Comparison of ENCODE assay signal across 14 cellular contexts in genomic region chr7:100269306-100270046, GRCh38. TPM values are rescaled to one million over a fixed set of nuclear protein-coding genes. Genes with fewer than 3 reads are reported as not detected.
DNase-seq lines count a peak whose midpoint lies in the region; ATAC-seq, FAIRE-seq and TF ChIP-seq lines count a peak whose summit lies in the region.
"Not testable (repeated sequence)": the region's sequence is repeated elsewhere in the genome, so short reads cannot be mapped to it uniquely, and the experiment has no call there.
"Had no signal": no experiment of that assay in that cellular context is flagged by ENCODE, and none has a peak within 500 bp of the region (broad histone marks: within the 10 kb centered on the region; RNA-seq: fewer than 3 reads in every experiment).

No MANE protein-coding gene starts in this region.

- peaks cover 0 to 27% (median 17%) of the 10 kb centered on the region in 4 donors for H3K4me1 Mint-ChIP-seq in CD4-positive, CD25-positive, alpha-beta regulatory T cell
- not testable (repeated sequence) for H3K4me1 Mint-ChIP-seq in glutamatergic neuron (ENCODE audit: low read depth, unreplicated experiment)

- BruUV-seq in GM12878 (replicated peaks; lab: Mats Ljungman, UMichigan): TSS peak; percentile 7

- not testable (repeated sequence) for FAIRE-seq in GM12878 (lab: Jason Lieb, UNC)

- TF ChIP-seq POLR2A in Peyer's patch (IDR thresholded peaks at IDR 0.05): peak in 1 of 2 donors; percentile 13
- not testable (repeated sequence) for TF ChIP-seq POLR2A in GM12878 (IDR thresholded peaks at IDR 0.05; ENCODE audit: low read depth, low read length); ovary (IDR thresholded peaks at IDR 0.05); stomach (IDR thresholded peaks at IDR 0.05)

- H3K27me3 Mint-ChIP-seq in CD4-positive, CD25-positive, alpha-beta regulatory T cell; glutamatergic neuron (ENCODE audit: unreplicated experiment): not testable (repeated sequence)

- SMC1A ChIA-PET in GM12878 (lab: Charles Lee; ENCODE audit: uncharacterized antibody, unreplicated experiment): interaction anchor here (1.5 kb wide), 1 partner anchor 23 kb away, joined by 3 read pairs; no protein-coding TSS in a partner anchor

- DNase-seq in CD4-positive, CD25-positive, alpha-beta regulatory T cell; GM12878 (ENCODE audit: low read depth, low spot score); glutamatergic neuron: not testable (repeated sequence)
- peak in 2 of 3 donors; percentile 76 to 80 for DNase-seq in Peyer's patch
- DNase-seq in medulla oblongata (ENCODE audit: extremely low spot score): peak; percentile 21
- DNase-seq in ovary: peak; percentile 23 to 47 (median 26)
- peak; percentile 38 for DNase-seq in stomach

- not testable (repeated sequence) for TF ChIP-seq CTCF in Peyer's patch (IDR thresholded peaks at IDR 0.05); GM12878 (IDR thresholded peaks at IDR 0.05 in 2 of 3, conservative IDR thresholded peaks at IDR 0.05 in 1 of 3; ENCODE audit: control insufficient read depth in 2 of 3, extremely low read depth in 1 of 3, insufficient read depth in 1 of 3, low read depth in 3 of 3, low read length in 3 of 3); glutamatergic neuron (IDR thresholded peaks at IDR 0.05; ENCODE audit: partially characterized antibody, unreplicated experiment); ovary (IDR thresholded peaks at IDR 0.05); stomach (IDR thresholded peaks at IDR 0.05)

- intact Hi-C loops in GM12878 (cut with micrococcal nuclease; ENCODE audit: unreplicated experiment); ovary (cut with DNase I); stomach (cut with DNase I; ENCODE audit: low total_unique reads): not testable (repeated sequence)

- not testable (repeated sequence) for H3K27me3 ChIP-seq in CD4-positive, CD25-positive, alpha-beta regulatory T cell (ENCODE audit: control insufficient read depth, insufficient read depth, low read length); HUES48 (ENCODE audit: control insufficient read depth, insufficient read depth, low read length); Peyer's patch; GM12878 (replicated peaks in 1 of 2; ENCODE audit: control insufficient read depth in 2 of 2, insufficient read depth in 2 of 2, low read length in 1 of 2); ovary; stomach

- not testable (repeated sequence) for H3K9me3 ChIP-seq in CD4-positive, CD25-positive, alpha-beta regulatory T cell (ENCODE audit: control insufficient read depth in 2 of 2, low read length in 2 of 2); HUES48 (ENCODE audit: control insufficient read depth, insufficient read depth, low read length); Peyer's patch; GM12878 (replicated peaks; ENCODE audit: control insufficient read depth, insufficient read depth, low read length); ovary; stomach

- not testable (repeated sequence) for H3K79me2 ChIP-seq in GM12878 (ENCODE audit: control insufficient read depth, insufficient read depth, low read length)

- CTCF ChIA-PET in GM12878 (lab: Yijun Ruan, JAX): not testable (repeated sequence)

- H3K9ac ChIP-seq in HUES48 (ENCODE audit: low read depth, low read length); GM12878 (ENCODE audit: control insufficient read depth, insufficient read depth, low read length): not testable (repeated sequence)

- H2AFZ ChIP-seq in GM12878 (ENCODE audit: control insufficient read depth, low read depth, low read length): not testable (repeated sequence)

- not testable (repeated sequence) for H3K36me3 ChIP-seq in CD4-positive, CD25-positive, alpha-beta regulatory T cell (ENCODE audit: control insufficient read depth, insufficient read depth, low read length); HUES48 (ENCODE audit: control insufficient read depth, insufficient read depth, low read length); Peyer's patch; GM12878 (ENCODE audit: control insufficient read depth in 2 of 2, insufficient read depth in 2 of 2, low read length in 1 of 2); ovary; stomach

- POLR2A ChIA-PET in GM12878 (lab: Charles Lee): interaction anchor here (0.6 kb wide), 1 partner anchor 27 kb away, joined by 4 read pairs; no protein-coding TSS in a partner anchor

- H3K4me1 ChIP-seq in CD4-positive, CD25-positive, alpha-beta regulatory T cell (ENCODE audit: control insufficient read depth, insufficient read depth, low read length, poor library complexity, severe bottlenecking); GM12878 (ENCODE audit: control insufficient read depth, insufficient read depth, low read length); ovary (ENCODE audit: insufficient read depth): not testable (repeated sequence)
- H3K4me1 ChIP-seq in HUES48 (ENCODE audit: control insufficient read depth, insufficient read depth, low read length): peaks cover 15% of the 10 kb centered on the region; the same call in 1 of the 2 replicates
- peaks cover 0 to 23% (median 0%) of the 10 kb centered on the region in 4 donors for H3K4me1 ChIP-seq in Peyer's patch
- peaks cover 7 to 45% (median 28%) of the 10 kb centered on the region in 4 donors for H3K4me1 ChIP-seq in stomach

- in situ Hi-C loops in GM12878 (cut with MboI): not testable (repeated sequence)

- H3K9me3 Mint-ChIP-seq in CD4-positive, CD25-positive, alpha-beta regulatory T cell; glutamatergic neuron (ENCODE audit: unreplicated experiment): not testable (repeated sequence)

- WGBS in GM12878 (ENCODE audit: insufficient coverage, insufficient replicate concordance, low lambda C conversion rate, missing lambda C conversion rate): 85% methylated on average over 14 of the region's 14 CpGs
- WGBS in ovary, 3 donors: 58 to 64% (median 61%) methylated on average over 13 to 14 of the region's 14 CpGs
- WGBS in stomach, 5 donors: 41 to 69% (median 60%) methylated on average over 11 to 14 of the region's 14 CpGs

- RAD21 ChIA-PET in GM12878 (lab: Charles Lee; ENCODE audit: unreplicated experiment): not testable (repeated sequence)

- TF ChIP-seq RAD21 in GM12878 (IDR thresholded peaks at IDR 0.05; ENCODE audit: insufficient read depth, low read depth, low read length): not testable (repeated sequence)

- not testable (repeated sequence) for H3K4me3 ChIP-seq in CD4-positive, CD25-positive, alpha-beta regulatory T cell (ENCODE audit: low read depth, low read length); GM12878; ovary
- H3K4me3 ChIP-seq in HUES48 (ENCODE audit: low read depth, low read length) (0 out of 2 replicates have a peak overlapping the region, but pooled peaks have one; percentile 35), Peyer's patch (peak overlapping the region in 2 of 4 donors; percentile 21 to 41), stomach (peak overlapping the region in 1 of 4 donors; percentile 19)

- not testable (repeated sequence) for H3K4me2 ChIP-seq in GM12878 (ENCODE audit: control insufficient read depth, insufficient read depth)

- H3K4me3 Mint-ChIP-seq in CD4-positive, CD25-positive, alpha-beta regulatory T cell: peak overlapping the region in 3 of 4 donors; percentile 4 to 89 (median 50)
- peak overlapping the region; percentile 92 for H3K4me3 Mint-ChIP-seq in glutamatergic neuron (ENCODE audit: unreplicated experiment)

- not testable (repeated sequence) for H3K27ac ChIP-seq in CD4-positive, CD25-positive, alpha-beta regulatory T cell (ENCODE audit: insufficient read depth, low read length, poor library complexity, severe bottlenecking); GM12878 (ENCODE audit: control insufficient read depth, insufficient read depth)
- peak overlapping the region; percentile 90 for H3K27ac ChIP-seq in HUES48 (ENCODE audit: low read depth, low read length)
- peak overlapping the region in 3 of 4 donors; percentile 5 to 66 (median 56) for H3K27ac ChIP-seq in Peyer's patch
- H3K27ac ChIP-seq in ovary: peak overlapping the region in 1 of 2 donors; percentile 70
- H3K27ac ChIP-seq in stomach: peak overlapping the region in 1 of 5 donors; percentile 63

- not testable (repeated sequence) for TF ChIP-seq EP300 in GM12878 (IDR thresholded peaks at IDR 0.05; ENCODE audit: borderline replicate concordance in 1 of 2, control insufficient read depth in 1 of 2, low read depth in 2 of 2, low read length in 2 of 2); ovary (IDR thresholded peaks at IDR 0.05); stomach (IDR thresholded peaks at IDR 0.05)

- H4K20me1 ChIP-seq in GM12878 (ENCODE audit: control insufficient read depth, insufficient read depth): not testable (repeated sequence)

- H3K27ac Mint-ChIP-seq in CD4-positive, CD25-positive, alpha-beta regulatory T cell; glutamatergic neuron (ENCODE audit: unreplicated experiment): not testable (repeated sequence)

- ATAC-seq in CD4-positive, CD25-positive, alpha-beta regulatory T cell (ENCODE audit: low read depth in 2 of 2): not testable (repeated sequence)
- peak; percentile 9; the same call in 2 of the 3 replicates for ATAC-seq in GM12878

- H3K36me3 Mint-ChIP-seq in CD4-positive, CD25-positive, alpha-beta regulatory T cell; glutamatergic neuron (ENCODE audit: unreplicated experiment): not testable (repeated sequence)

RNA-seq across cellular contexts. Expression of gene SPDYE3, which starts 38.0 kb away (rescaled TPM):
- not detected for total RNA-seq in CD4-positive, CD25-positive, alpha-beta regulatory T cell
- 1 to 10 TPM; 4.5 to 7.2 (median 6.1) TPM for polyA plus RNA-seq in CD4-positive, CD25-positive, alpha-beta regulatory T cell
- total RNA-seq in Peyer's patch (not detected), GM12878 (2014; rRNA removed) (not detected in 2 replicates), GM12878 (2014; rRNA removed; fragmentation: Illumina TruSeq; extraction: Trizol) (not detected in 2 replicates), GM12878 (2021) (not detected in 2 replicates), glutamatergic neuron (ENCODE audit: unreplicated experiment) (not detected), ovary (not detected), stomach (not detected)
- 0.38 and 0.64 TPM in 2 replicates for total RNA-seq in GM12878 (2013; cell fraction: nucleolus; rRNA removed)
- 3.5 TPM for polyA plus RNA-seq in GM12878 (2011; ENCODE audit: low read depth)
- polyA plus RNA-seq in GM12878 (2011; rRNA removed) (0.03 TPM in 1 of 2 replicates, not detected in the other), GM12878 (2014; fragmentation: Illumina TruSeq; extraction: Trizol) (not detected in 2 replicates), GM12878 (2014; fragmentation: Nextera tagmentation; extraction: Ambion mirVana) (1 to 10 TPM; 1.3 to 1.4 TPM), GM12878 (2014; rRNA removed) (0.03 TPM in 1 of 2 replicates, not detected in the other), GM12878 (2016; fragmentation: Nextera tagmentation; extraction: Ambion mirVana) (1 to 10 TPM; 7.2 to 9.4 TPM), ovary (under 1 TPM in 1 of 2 donors, not detected in 1; 0.12 TPM), stomach (not detected)
- polyA plus RNA-seq in GM12878 (2011; cell fraction: cytosol; rRNA removed): not detected in 2 replicates
- polyA plus RNA-seq in GM12878 (2011; cell fraction: nucleus; rRNA removed): not detected in 2 replicates
- polyA plus RNA-seq in GM12878 (2012): 4.2 and 4.5 TPM in 2 replicates
- not detected in 2 replicates for polyA minus RNA-seq in GM12878 (2011; rRNA and poly(A)+ RNA removed)
- not detected in 2 replicates for polyA minus RNA-seq in GM12878 (2011; cell fraction: cytosol; rRNA and poly(A)+ RNA removed)
- not detected in 2 replicates for polyA minus RNA-seq in GM12878 (2011; cell fraction: nucleus; rRNA and poly(A)+ RNA removed)
- total RNA-seq: activated CD8-positive, alpha-beta T cell treated with anti-CD3 and anti-CD28 coated beads for 36 hours; occipital lobe; spleen; suprapubic skin; T-helper 2 cell treated with Interferon-gamma antibody and Interleukin-4, amounts not matched to agents 100 ng/mL and 5 ng/mL, for 36 hours had no signal

RNA-seq across cellular contexts. Expression of gene PVRIG, which starts 49.7 kb away (rescaled TPM):
- 46.3 TPM for total RNA-seq in CD4-positive, CD25-positive, alpha-beta regulatory T cell
- polyA plus RNA-seq in CD4-positive, CD25-positive, alpha-beta regulatory T cell: 100 to 1,000 TPM in 2 of 4 donors, 10 to 100 TPM in 2; 89.0 to 126 (median 97.6) TPM
- 1 to 10 TPM; 3.7 to 8.3 (median 5.1) TPM for total RNA-seq in Peyer's patch
- total RNA-seq in GM12878 (2013; cell fraction: nucleolus; rRNA removed): 20.3 and 21.7 TPM in 2 replicates
- 25.6 and 29.8 TPM in 2 replicates for total RNA-seq in GM12878 (2014; rRNA removed)
- 5.2 and 7.7 TPM in 2 replicates for total RNA-seq in GM12878 (2014; rRNA removed; fragmentation: Illumina TruSeq; extraction: Trizol)
- total RNA-seq in GM12878 (2021): 27.4 and 27.7 TPM in 2 replicates
- polyA plus RNA-seq in GM12878 (2011; ENCODE audit: low read depth): 3.7 TPM
- 3.1 and 8.4 TPM in 2 replicates for polyA plus RNA-seq in GM12878 (2011; rRNA removed)
- polyA plus RNA-seq in GM12878 (2011; cell fraction: cytosol; rRNA removed): 14.7 and 23.1 TPM in 2 replicates
- 21.8 and 23.1 TPM in 2 replicates for polyA plus RNA-seq in GM12878 (2011; cell fraction: nucleus; rRNA removed)
- polyA plus RNA-seq in GM12878 (2012): 13.9 and 14.6 TPM in 2 replicates
- polyA plus RNA-seq in GM12878 (2014; fragmentation: Illumina TruSeq; extraction: Trizol): 0.38 and 3.9 TPM in 2 replicates
- 1 to 10 TPM; 1.3 to 3.6 TPM for polyA plus RNA-seq in GM12878 (2014; fragmentation: Nextera tagmentation; extraction: Ambion mirVana)
- polyA plus RNA-seq in GM12878 (2014; rRNA removed): 39.4 and 41.4 TPM in 2 replicates
- 10 to 100 TPM; 43.9 to 44.0 TPM for polyA plus RNA-seq in GM12878 (2016; fragmentation: Nextera tagmentation; extraction: Ambion mirVana)
- 1.7 and 6.8 TPM in 2 replicates for polyA minus RNA-seq in GM12878 (2011; rRNA and poly(A)+ RNA removed)
- 5.3 and 7.0 TPM in 2 replicates for polyA minus RNA-seq in GM12878 (2011; cell fraction: cytosol; rRNA and poly(A)+ RNA removed)
- 10.0 and 16.9 TPM in 2 replicates for polyA minus RNA-seq in GM12878 (2011; cell fraction: nucleus; rRNA and poly(A)+ RNA removed)
- total RNA-seq in glutamatergic neuron (ENCODE audit: unreplicated experiment): not detected
- total RNA-seq in ovary: 1 to 10 TPM in 1 of 7 donors, under 1 TPM in 4, not detected in 2; 0.25 to 1.7 (median 0.48) TPM
- under 1 TPM; 0.12 to 0.21 TPM for polyA plus RNA-seq in ovary
- 1 to 10 TPM in 4 of 5 donors, not detected in 1; 1.1 to 3.8 (median 1.4) TPM for total RNA-seq in stomach
- polyA plus RNA-seq in stomach: 1 to 10 TPM in 1 of 3 donors, under 1 TPM in 2; 0.56 to 1.7 (median 0.95) TPM
- total RNA-seq: occipital lobe, SJCRH30, suprapubic skin had no signal
